In the genomic region with DNA sequence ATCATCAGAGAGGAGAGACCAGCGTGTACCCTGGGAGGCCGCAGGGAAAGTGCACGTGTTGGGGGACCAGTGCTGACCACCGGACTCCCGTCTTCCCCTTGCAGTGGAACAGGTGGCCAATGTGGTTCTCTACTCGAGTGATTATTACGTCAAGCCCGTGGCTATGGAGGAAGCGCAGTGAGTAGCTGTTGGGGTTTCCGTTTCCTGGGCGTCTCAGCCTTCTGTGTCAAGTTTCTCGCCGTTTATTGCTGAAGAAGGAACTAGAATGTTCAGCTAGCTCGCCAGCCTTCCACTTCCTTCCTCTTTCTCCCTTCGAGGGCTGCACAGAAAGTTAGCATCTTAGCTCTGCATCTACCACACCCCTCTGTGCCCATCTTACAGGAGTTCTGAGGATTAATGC, we compare ENCODE assay signal across 8 cellular contexts. TPM values are rescaled to one million over a fixed set of nuclear protein-coding genes. Genes with fewer than 3 reads are reported as not detected.
DNase-seq lines count a peak whose midpoint lies in the region; ATAC-seq, FAIRE-seq and TF ChIP-seq lines count a peak whose summit lies in the region.

No MANE protein-coding gene starts in this region.

- no peak overlapping the region for H3K4me3 ChIP-seq in colonic mucosa
- no peak overlapping the region for H3K4me3 ChIP-seq in small intestine (ENCODE audit: low read depth in 1 of 2, low read length in 2 of 2)

- peak overlapping the region; percentile 42 for H3K4me3 Mint-ChIP-seq in activated B cell treated with CpG ODN at 0.5 μM for 24 hours

- H3K27ac ChIP-seq in colonic mucosa (peak overlapping the region; percentile 60), small intestine (ENCODE audit: low read depth in 1 of 2, low read length in 1 of 2) (peak overlapping the region; percentile 62 to 72)

- ATAC-seq in HG03196 (IDR thresholded peaks at IDR 0.05; ENCODE audit: unreplicated experiment) = peak; percentile 88
- peak; percentile 91 for ATAC-seq in activated B cell treated with CpG ODN at 0.5 μM for 24 hours (ENCODE audit: low read depth)

- H3K4me1 ChIP-seq in colonic mucosa = no peaks in the 10 kb centered on the region
- H3K4me1 ChIP-seq in small intestine (ENCODE audit: control insufficient read depth in 2 of 2, insufficient read depth in 1 of 2, low read depth in 1 of 2, low read length in 1 of 2) = peaks cover 0 to 2% of the 10 kb centered on the region in 2 donors

- peaks cover 82% of the 10 kb centered on the region for H3K4me1 Mint-ChIP-seq in activated B cell treated with CpG ODN at 0.5 μM for 24 hours

- TF ChIP-seq CTCF in activated B cell treated with CpG ODN at 0.5 μM for 24 hours (IDR thresholded peaks at IDR 0.05) (no peak), colonic mucosa (IDR thresholded peaks at IDR 0.05) (no peak)

- 59 to 86% (median 77%) methylated on average over 15 of the region's 15 CpGs for WGBS in small intestine, 3 donors

- H3K9me3 ChIP-seq in colonic mucosa (no peaks in the 10 kb centered on the region), small intestine (ENCODE audit: control insufficient read depth, low read depth) (no peaks in the 10 kb centered on the region)

- DNase-seq in GM19238 (ENCODE audit: insufficient read length, low spot score) (peak; percentile 71), activated B cell treated with CpG ODN at 0.5 μM for 24 hours (peak; percentile 68), colonic mucosa (peak; percentile 62), small intestine (peak; percentile 73), NCI-H1092 treated with DMSO at 0.1 percent for 48 hours (lab: John Stamatoyannopoulos, UW) (no peak), DMS 273 treated with DMSO at 0.1 percent for 48 hours (lab: John Stamatoyannopoulos, UW) (no peak), COLO829 (ENCODE audit: low spot score) (no peak)

- H3K9ac ChIP-seq in colonic mucosa (ENCODE audit: low read depth in 2 of 2, low read length in 2 of 2) = no peak overlapping the region

- FAIRE-seq in small intestine (lab: Jason Lieb, UNC) = no peak

- H3K9me3 Mint-ChIP-seq in activated B cell treated with CpG ODN at 0.5 μM for 24 hours = no peaks in the 10 kb centered on the region

- H3K36me3 ChIP-seq in colonic mucosa = no peaks in the 10 kb centered on the region
- no peaks in the 10 kb centered on the region for H3K36me3 ChIP-seq in small intestine (ENCODE audit: control insufficient read depth in 2 of 2, insufficient read depth in 2 of 2, low read length in 2 of 2)

- H3K27ac Mint-ChIP-seq in activated B cell treated with CpG ODN at 0.5 μM for 24 hours = peak overlapping the region; percentile 97

- CTCF ChIA-PET in activated B cell treated with CpG ODN at 0.5 μM for 24 hours (lab: Charles Lee) = interaction anchor here (1.0 to 1.8 kb wide), 6 partner anchors 15 to 113 kb away, joined by 3 to 10 read pairs (median 3); no protein-coding TSS in a partner anchor

- intact Hi-C loops in activated B cell treated with CpG ODN at 0.5 μM for 24 hours (cut with micrococcal nuclease) = loop anchor here (1.0 to 5.0 kb wide), 7 partner anchors 8 to 231 kb away; partner anchors contain the start of gene DGKD
- intact Hi-C loops in colonic mucosa (cut with DNase I) = no loop called here

- POLR2A ChIA-PET in activated B cell treated with CpG ODN at 0.5 μM for 24 hours (lab: Charles Lee) = interaction anchor here (0.8 to 6.2 kb wide), 18 partner anchors 9 to 270 kb away, joined by 3 to 93 read pairs (median 6); partner anchors contain the start of genes ATG16L1 and DGKD

- no peaks in the 10 kb centered on the region for H3K36me3 Mint-ChIP-seq in activated B cell treated with CpG ODN at 0.5 μM for 24 hours (ENCODE audit: low read depth)

- no peaks in the 10 kb centered on the region for H3K27me3 ChIP-seq in colonic mucosa
- no peaks in the 10 kb centered on the region for H3K27me3 ChIP-seq in small intestine (ENCODE audit: control insufficient read depth in 2 of 2, insufficient read depth in 2 of 2, low read length in 2 of 2)

- H3K27me3 Mint-ChIP-seq in activated B cell treated with CpG ODN at 0.5 μM for 24 hours = no peaks in the 10 kb centered on the region

RNA-seq across cellular contexts. Expression of gene DGKD, which starts 22.8 kb away (rescaled TPM):
- 140 and 188 TPM in 2 replicates for total RNA-seq in activated B cell treated with CpG ODN at 0.5 μM for 24 hours
- total RNA-seq in colonic mucosa = 10 to 100 TPM; 64.4 to 94.6 TPM
- polyA plus RNA-seq in small intestine = 10 to 100 TPM; 32.4 to 54.3 (median 41.6) TPM

RNA-seq across cellular contexts. Expression of gene SAG, which starts 23.9 kb away (rescaled TPM):
- total RNA-seq in activated B cell treated with CpG ODN at 0.5 μM for 24 hours (0.04 TPM in 1 of 2 replicates, not detected in the other), colonic mucosa (1 to 10 TPM in 1 of 2 donors, not detected in 1; 1.8 TPM)
- polyA plus RNA-seq in small intestine = not detected

Comparison
In these comparisons a context has a peak if more than half of its experiments do, and no peak if none do; other contexts are left out.
1. DNase-seq: peak in GM19238 (single experiment), activated B cell treated with CpG ODN at 0.5 μM for 24 hours (single experiment), colonic mucosa (single experiment) and small intestine (single experiment); none in NCI-H1092 treated with DMSO at 0.1 percent for 48 hours (single experiment), DMS 273 treated with DMSO at 0.1 percent for 48 hours (single experiment) and COLO829 (single experiment).